ENCODE assay signal across 19 cellular contexts in genomic region chr5:118598311-118598710, GRCh38.
A peak's percentile ranks its signal among the peaks of the same experiment; 100 is the strongest.
DNase-seq lines count a peak whose midpoint lies in the region; ATAC-seq and TF ChIP-seq lines count a peak whose summit lies in the region.
"Had no signal": no experiment of that assay in that cellular context is flagged by ENCODE, and none has a peak within 500 bp of the region (broad histone marks: within the 10 kb centered on the region; RNA-seq: fewer than 3 reads in every experiment).

No MANE protein-coding gene starts in this region.

- H3K9me3 ChIP-seq in trophoblast cell (ENCODE audit: insufficient read depth, low read depth, low read length): no peaks in the 10 kb centered on the region
- H3K9me3 ChIP-seq: BLaER1 treated with 17β-estradiol and CSF1 and Interleukin-3, amounts not matched to agents 10 nM and 100 nM had no signal

- H3K79me2 ChIP-seq in trophoblast cell (ENCODE audit: control insufficient read depth, insufficient read depth, low read length, poor library complexity): no peaks in the 10 kb centered on the region

- no peaks in the 10 kb centered on the region for H3K36me3 ChIP-seq in trophoblast cell (ENCODE audit: control insufficient read depth in 1 of 2, insufficient read depth in 2 of 2, low read length in 2 of 2)
- H3K36me3 ChIP-seq: BLaER1 treated with 17β-estradiol and CSF1 and Interleukin-3, amounts not matched to agents 10 nM and 100 nM had no signal

- H3K14ac ChIP-seq in trophoblast cell (ENCODE audit: low read length): no peak overlapping the region

- no peak overlapping the region for H3K9ac ChIP-seq in trophoblast cell (ENCODE audit: low read length)
- H3K9ac ChIP-seq: BLaER1 treated with 17β-estradiol and CSF1 and Interleukin-3, amounts not matched to agents 10 nM and 100 nM had no signal

- peak; percentile 35 to 76 for DNase-seq in NCI-H524 (lab: John Stamatoyannopoulos, UW)
- no peak for DNase-seq in NCI-H524 treated with DMSO at 0.1 percent for 48 hours (lab: John Stamatoyannopoulos, UW)
- peak; percentile 59 for DNase-seq in NCI-H69 (lab: John Stamatoyannopoulos, UW)
- no peak for DNase-seq in glutamatergic neuron
- no peak for DNase-seq in mesothelial cell of epicardium (ENCODE audit: low spot score in 2 of 2, unreplicated experiment in 2 of 2)
- no peak for DNase-seq in trophoblast cell
- DNase-seq: Calu3; CD8-positive, alpha-beta T cell; DND-41; EL; GOT3; H7; HFFc6 had no signal

- no peak overlapping the region for H2AK5ac ChIP-seq in trophoblast cell (ENCODE audit: low read length)

- H3K4me1 Mint-ChIP-seq in glutamatergic neuron (ENCODE audit: low read depth, unreplicated experiment): peaks cover 12% of the 10 kb centered on the region
- H3K4me1 Mint-ChIP-seq in mesothelial cell of epicardium: no peaks in the 10 kb centered on the region
- H3K4me1 Mint-ChIP-seq: B cell, IgD-negative memory B cell had no signal

- H4K12ac ChIP-seq in trophoblast cell (ENCODE audit: low read depth, low read length): no peak overlapping the region

- no peak overlapping the region for H3K4ac ChIP-seq in trophoblast cell (ENCODE audit: low read depth, low read length)

- H2BK5ac ChIP-seq in trophoblast cell (ENCODE audit: low read depth, low read length, poor library complexity): no peak overlapping the region

- H2BK120ac ChIP-seq in trophoblast cell (ENCODE audit: insufficient read depth, low read length, poor library complexity): no peak overlapping the region

- no peak for ATAC-seq in HG03159 (IDR thresholded peaks at IDR 0.05; ENCODE audit: unreplicated experiment)
- ATAC-seq: CD8-positive, alpha-beta T cell; HCT116; HepG2 had no signal

- H3K4me1 ChIP-seq in trophoblast cell (ENCODE audit: control insufficient read depth in 1 of 2, insufficient read depth in 2 of 2, low read length in 2 of 2): no peaks in the 10 kb centered on the region

- H4K91ac ChIP-seq in trophoblast cell (ENCODE audit: low read depth, low read length): no peak overlapping the region

- no peak overlapping the region for H3K18ac ChIP-seq in trophoblast cell (ENCODE audit: low read length)

- H3K27me3 ChIP-seq in trophoblast cell (ENCODE audit: insufficient read depth, low read length): no peaks in the 10 kb centered on the region
- H3K27me3 ChIP-seq: BLaER1 treated with 17β-estradiol and CSF1 and Interleukin-3, amounts not matched to agents 10 nM and 100 nM had no signal

- no peaks in the 10 kb centered on the region for H3K36me3 Mint-ChIP-seq in glutamatergic neuron (ENCODE audit: unreplicated experiment)
- no peaks in the 10 kb centered on the region for H3K36me3 Mint-ChIP-seq in mesothelial cell of epicardium
- H3K36me3 Mint-ChIP-seq: CD8-positive, alpha-beta T cell; IgD-negative memory B cell had no signal

- H3K4me3 ChIP-seq in trophoblast cell (ENCODE audit: low read depth, low read length): no peak overlapping the region
- H3K4me3 ChIP-seq: BLaER1 treated with 17β-estradiol and CSF1 and Interleukin-3, amounts not matched to agents 10 nM and 100 nM had no signal

- H3K27ac Mint-ChIP-seq in glutamatergic neuron (ENCODE audit: unreplicated experiment) (peak overlapping the region; percentile 49), mesothelial cell of epicardium (no peak overlapping the region)
- H3K27ac Mint-ChIP-seq: B cell; CD8-positive, alpha-beta T cell; HFFc6; IgD-negative memory B cell had no signal

- H3K27ac ChIP-seq in trophoblast cell (ENCODE audit: low read depth, low read length): no peak overlapping the region
- H3K27ac ChIP-seq: BLaER1 treated with 17β-estradiol and CSF1 and Interleukin-3, amounts not matched to agents 10 nM and 100 nM had no signal

- WGBS in trophoblast cell (ENCODE audit: extremely low coverage, insufficient coverage, insufficient read length): no CpG with 5 or more reads among the region's 3 CpGs

- no peak overlapping the region for H3K4me2 ChIP-seq in trophoblast cell (ENCODE audit: low read length)

- H3K23ac ChIP-seq in trophoblast cell (ENCODE audit: low read length): no peak overlapping the region

- H4K8ac ChIP-seq in trophoblast cell (ENCODE audit: low read depth, low read length): no peak overlapping the region

- H3K9me3 Mint-ChIP-seq in glutamatergic neuron (ENCODE audit: unreplicated experiment) (no peaks in the 10 kb centered on the region), mesothelial cell of epicardium (peaks cover 9% of the 10 kb centered on the region)
- H3K9me3 Mint-ChIP-seq: CD8-positive, alpha-beta T cell had no signal

- H2AFZ ChIP-seq in trophoblast cell (ENCODE audit: insufficient read depth, low read length, poor library complexity): no peak overlapping the region

- H3K4me3 Mint-ChIP-seq in glutamatergic neuron (ENCODE audit: unreplicated experiment) (no peak overlapping the region), mesothelial cell of epicardium (no peak overlapping the region)
- H3K4me3 Mint-ChIP-seq: B cell; CD8-positive, alpha-beta T cell; HFFc6; IgD-negative memory B cell had no signal

- no peaks in the 10 kb centered on the region for H3K79me1 ChIP-seq in trophoblast cell (ENCODE audit: low read length)

- no peak overlapping the region for H2BK12ac ChIP-seq in trophoblast cell (ENCODE audit: low read length)

- H3K27me3 Mint-ChIP-seq in glutamatergic neuron (ENCODE audit: unreplicated experiment): no peaks in the 10 kb centered on the region
- no peaks in the 10 kb centered on the region for H3K27me3 Mint-ChIP-seq in mesothelial cell of epicardium (ENCODE audit: low read depth)
- H3K27me3 Mint-ChIP-seq: B cell, IgD-negative memory B cell had no signal

- TF ChIP-seq CTCF in glutamatergic neuron (IDR thresholded peaks at IDR 0.05; ENCODE audit: partially characterized antibody, unreplicated experiment) (no peak), mesothelial cell of epicardium (IDR thresholded peaks at IDR 0.05; ENCODE audit: unreplicated experiment) (no peak)

Comparison
In these comparisons a context has a peak if more than half of its experiments do, and no peak if none do; other contexts are left out.
1. DNase-seq: peak in NCI-H524 (2 of 2) and NCI-H69 (single experiment); none in NCI-H524 treated with DMSO at 0.1 percent for 48 hours (single experiment), glutamatergic neuron (single experiment), mesothelial cell of epicardium (0 of 2) and trophoblast cell (0 of 2).